In genomic region chr12:23559268-23559753, GRCh38 we compare ENCODE assay signal across 17 cellular contexts.
DNase-seq lines count a peak whose midpoint lies in the region; ATAC-seq, FAIRE-seq and TF ChIP-seq lines count a peak whose summit lies in the region.
"Had no signal": no experiment of that assay in that cellular context is flagged by ENCODE, and none has a peak within 500 bp of the region (broad histone marks: within the 10 kb centered on the region; RNA-seq: fewer than 3 reads in every experiment).

No MANE protein-coding gene starts in this region.

- CTCF ChIA-PET in GM12878 (lab: Yijun Ruan, JAX): no interaction called here

- TF ChIP-seq RAD21 in GM12878 (IDR thresholded peaks at IDR 0.05; ENCODE audit: insufficient read depth, low read depth, low read length): no peak

- 20% methylated on average over 2 of the region's 2 CpGs for WGBS in GM12878 (ENCODE audit: insufficient coverage, insufficient replicate concordance, low lambda C conversion rate, missing lambda C conversion rate)

- no TSS peak for BruUV-seq in GM12878 (replicated peaks; lab: Mats Ljungman, UMichigan)

- DNase-seq in KBM-7 (peak; percentile 8), GM12878 (ENCODE audit: low read depth, low spot score) (no peak), fibroblast of villous mesenchyme (ENCODE audit: low read depth) (peak; percentile 25), renal cortical epithelial cell (ENCODE audit: low read depth) (peak; percentile 70), GM19240 (ENCODE audit: insufficient read length, low spot score) (no peak), ureter (ENCODE audit: low spot score) (no peak), HAP-1 (ENCODE audit: low spot score in 2 of 2) (no peak)
- DNase-seq: BE2C; CD4-positive, alpha-beta memory T cell; COR-L47; GF-D8; GOT3; H9 had no signal

- H3K4me1 ChIP-seq in GM12878 (ENCODE audit: control insufficient read depth, insufficient read depth, low read length): no peaks in the 10 kb centered on the region
- H3K4me1 ChIP-seq in HAP-1: peaks cover 16% of the 10 kb centered on the region
- H3K4me1 ChIP-seq: A549, BE2C had no signal

- H3K27ac ChIP-seq in GM12878 (ENCODE audit: control insufficient read depth, insufficient read depth): no peak overlapping the region
- H3K27ac ChIP-seq: A549, C4-2B had no signal

- H3K27me3 ChIP-seq in GM12878 (replicated peaks in 1 of 2; ENCODE audit: control insufficient read depth in 2 of 2, insufficient read depth in 2 of 2, low read length in 1 of 2): no peaks in the 10 kb centered on the region
- H3K27me3 ChIP-seq in HAP-1 (ENCODE audit: low read depth): no peaks in the 10 kb centered on the region
- H3K27me3 ChIP-seq: BE2C had no signal

- H3K9me3 ChIP-seq in GM12878 (replicated peaks; ENCODE audit: control insufficient read depth, insufficient read depth, low read length) (no peaks in the 10 kb centered on the region), HAP-1 (no peaks in the 10 kb centered on the region)
- H3K9me3 ChIP-seq: A549, BE2C had no signal

- TF ChIP-seq CTCF in GM12878 (IDR thresholded peaks at IDR 0.05 in 2 of 3, conservative IDR thresholded peaks at IDR 0.05 in 1 of 3; ENCODE audit: control insufficient read depth in 2 of 3, extremely low read depth in 1 of 3, insufficient read depth in 1 of 3, low read depth in 3 of 3, low read length in 3 of 3) (no peak), fibroblast of villous mesenchyme (IDR thresholded peaks at IDR 0.05; ENCODE audit: insufficient read depth, low read depth, low read length) (no peak)

- H2AFZ ChIP-seq in GM12878 (ENCODE audit: control insufficient read depth, low read depth, low read length): no peak overlapping the region

- no peak for TF ChIP-seq EP300 in GM12878 (IDR thresholded peaks at IDR 0.05; ENCODE audit: borderline replicate concordance in 1 of 2, control insufficient read depth in 1 of 2, low read depth in 2 of 2, low read length in 2 of 2)

- POLR2A ChIA-PET in GM12878 (lab: Charles Lee): interaction anchor here (0.5 kb wide), 1 partner anchor 8 kb away, joined by 6 read pairs; no protein-coding TSS in a partner anchor

- H3K36me3 ChIP-seq in GM12878 (ENCODE audit: control insufficient read depth in 2 of 2, insufficient read depth in 2 of 2, low read length in 1 of 2) (no peaks in the 10 kb centered on the region), HAP-1 (replicated peaks) (no peaks in the 10 kb centered on the region; the same call in 1 of the 2 replicates)
- H3K36me3 ChIP-seq: BE2C had no signal

- in situ Hi-C loops in KBM-7 (cut with MboI; ENCODE audit: low pct_unique_long_range_greater_than_20kb, low sequenced_read_pairs) (no loop called here), GM12878 (cut with MboI) (no loop called here), HAP-1 (cut with MboI; ENCODE audit: low sequenced_read_pairs) (no loop called here)

- H3K79me2 ChIP-seq in GM12878 (ENCODE audit: control insufficient read depth, insufficient read depth, low read length): no peaks in the 10 kb centered on the region

- intact Hi-C loops in GM12878 (cut with micrococcal nuclease; ENCODE audit: unreplicated experiment): no loop called here

- SMC1A ChIA-PET in GM12878 (lab: Charles Lee; ENCODE audit: uncharacterized antibody, unreplicated experiment): interaction anchor here (1.0 to 1.2 kb wide), 3 partner anchors 13 to 20 kb away, joined by 3 read pairs; no protein-coding TSS in a partner anchor

- peak; percentile 43 for ATAC-seq in GM12878
- no peak for ATAC-seq in HG02852 (IDR thresholded peaks at IDR 0.05; ENCODE audit: unreplicated experiment)
- ATAC-seq: A549 had no signal

- no peaks in the 10 kb centered on the region for H4K20me1 ChIP-seq in GM12878 (ENCODE audit: control insufficient read depth, insufficient read depth)

- RAD21 ChIA-PET in GM12878 (lab: Charles Lee; ENCODE audit: unreplicated experiment): no interaction called here

- TF ChIP-seq POLR2A in GM12878 (IDR thresholded peaks at IDR 0.05; ENCODE audit: low read depth, low read length): no peak

- H3K9ac ChIP-seq in GM12878 (ENCODE audit: control insufficient read depth, insufficient read depth, low read length): no peak overlapping the region

- H3K4me2 ChIP-seq in GM12878 (ENCODE audit: control insufficient read depth, insufficient read depth): no peak overlapping the region
- H3K4me2 ChIP-seq: A549 had no signal

- no peak overlapping the region for H3K4me3 ChIP-seq in GM12878
- H3K4me3 ChIP-seq in fibroblast of villous mesenchyme (ENCODE audit: low read depth, low read length): no peak overlapping the region
- H3K4me3 ChIP-seq in HAP-1: no peak overlapping the region
- H3K4me3 ChIP-seq: A549 had no signal

- no peak for FAIRE-seq in GM12878 (lab: Jason Lieb, UNC)
- FAIRE-seq: A549, D721Med had no signal

TF ChIP-seq in GM12878, 131 proteins besides CTCF, POLR2A, EP300 and RAD21:
- TF ChIP-seq MTA2 (IDR thresholded peaks at IDR 0.05; ENCODE audit: low read depth): peak; percentile 66
- TF ChIP-seq CREB1 (IDR thresholded peaks at IDR 0.05; ENCODE audit: low read depth): no peak
TF ChIP-seq in GM12878: peak in this region for 1.

Comparison
In these comparisons a context has a peak if more than half of its experiments do, and no peak if none do; other contexts are left out.
1. DNase-seq: peak in KBM-7 (single experiment), fibroblast of villous mesenchyme (single experiment) and renal cortical epithelial cell (single experiment); none in GM12878 (single experiment), GM19240 (single experiment), ureter (single experiment) and HAP-1 (0 of 2).